In the genomic region with DNA sequence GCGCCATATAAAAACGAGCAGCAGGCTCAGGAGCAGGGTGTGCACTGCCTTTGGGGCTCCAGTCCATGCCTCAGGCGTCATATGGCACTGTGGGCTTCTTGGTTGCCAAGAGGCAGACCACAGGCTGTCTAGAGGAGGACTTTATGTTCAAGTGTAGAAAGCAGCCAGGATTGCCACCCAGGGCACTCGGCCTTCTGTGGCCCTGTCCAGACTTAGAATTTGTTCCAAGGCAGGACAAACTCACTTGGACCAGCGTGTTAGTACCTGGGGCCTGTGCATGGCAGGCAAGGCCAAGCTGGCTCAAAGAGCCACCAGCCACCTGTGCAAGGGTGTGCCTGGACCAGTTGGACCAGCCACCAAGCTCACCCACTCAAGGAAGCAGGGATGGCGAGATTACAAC, we compare ENCODE assay signal across 13 cellular contexts. TPM values are rescaled to one million over a fixed set of nuclear protein-coding genes. Genes with fewer than 3 reads are reported as not detected.
"Had no signal": no experiment of that assay in that cellular context is flagged by ENCODE, and none has a peak within 500 bp of the region (broad histone marks: within the 10 kb centered on the region; RNA-seq: fewer than 3 reads in every experiment).

No MANE protein-coding gene starts in this region.

RNA-seq across cellular contexts. Expression of gene POTEM, which starts 40.4 kb away (rescaled TPM):
- total RNA-seq: activated CD4-positive, alpha-beta memory T cell treated with anti-CD3 and anti-CD28 coated beads for 36 hours; activated CD4-positive, alpha-beta T cell treated with anti-CD3 and anti-CD28 coated beads, Interleukin-2, amount 10 ng/mL, durations not matched to agents 24 days and 14 days; activated CD8-positive, alpha-beta memory T cell treated with anti-CD3 and anti-CD28 coated beads for 36 hours; activated CD8-positive, alpha-beta T cell treated with anti-CD3 and anti-CD28 coated beads for 36 hours; activated naive CD8-positive, alpha-beta T cell treated with anti-CD3 and anti-CD28 coated beads, Interleukin-2, amount 10 ng/mL, durations not matched to agents 7 days and 5 days; activated T-cell treated with anti-CD3 and anti-CD28 coated beads, Interleukin-2, amount 50 U/mL, for 4 hours; activated T-cell treated with anti-CD3 and anti-CD28 coated beads, Interleukin-2, amount 50 U/mL, for 72 hours; activated T-helper 1 cell treated with anti-CD3 and anti-CD28 coated beads, Interleukin-12 subunit alpha, Interleukin-12 subunit beta, Interleukin-2, Interleukin-4 antibody, amounts not matched to agents 30 ng/mL and 10 ng/mL and 1 ng/mL, durations not matched to agents 14 hours and 24 hours and 36 hours; activated T-helper 17 cell treated with anti-CD3 and anti-CD28 coated beads, Interleukin-2, amount 50 U/mL, for 72 hours; ascending aorta; bronchial epithelial cell; cardiac muscle cell had no signal
- polyA plus RNA-seq: adipose tissue, cardiac muscle cell had no signal
